ENCODE assay signal across 7 cellular contexts in genomic region chr1:151768351-151769066, GRCh38. TPM values are rescaled to one million over a fixed set of nuclear protein-coding genes. Genes with fewer than 3 reads are reported as not detected.
"Had no signal": no experiment of that assay in that cellular context is flagged by ENCODE, and none has a peak within 500 bp of the region (broad histone marks: within the 10 kb centered on the region; RNA-seq: fewer than 3 reads in every experiment).

No MANE protein-coding gene starts in this region.

RNA-seq across cellular contexts. Expression of gene LINGO4, which starts 36.7 kb away (rescaled TPM):
- total RNA-seq: activated B cell treated with CpG ODN at 0.5 μM for 24 hours; activated CD4-positive, alpha-beta T cell treated with anti-CD3 and anti-CD28 coated beads, Interleukin-2, amount 10 ng/mL, durations not matched to agents 24 days and 14 days; astrocyte; epithelial cell of proximal tubule had no signal

RNA-seq across cellular contexts. Expression of gene RIIAD1, which starts 47.2 kb away (rescaled TPM):
- total RNA-seq: activated B cell treated with CpG ODN at 0.5 μM for 24 hours; activated CD4-positive, alpha-beta T cell treated with anti-CD3 and anti-CD28 coated beads, Interleukin-2, amount 10 ng/mL, durations not matched to agents 24 days and 14 days; activated naive CD4-positive, alpha-beta T cell treated with anti-CD3 and anti-CD28 coated beads for 36 hours; astrocyte; epithelial cell of proximal tubule; omental fat pad; urinary bladder had no signal

RNA-seq across cellular contexts. Expression of gene CELF3, which starts 51.9 kb away (rescaled TPM):
- total RNA-seq: activated B cell treated with CpG ODN at 0.5 μM for 24 hours; activated CD4-positive, alpha-beta T cell treated with anti-CD3 and anti-CD28 coated beads, Interleukin-2, amount 10 ng/mL, durations not matched to agents 24 days and 14 days; activated naive CD4-positive, alpha-beta T cell treated with anti-CD3 and anti-CD28 coated beads for 36 hours; astrocyte; epithelial cell of proximal tubule; omental fat pad had no signal
